In the genomic region with DNA sequence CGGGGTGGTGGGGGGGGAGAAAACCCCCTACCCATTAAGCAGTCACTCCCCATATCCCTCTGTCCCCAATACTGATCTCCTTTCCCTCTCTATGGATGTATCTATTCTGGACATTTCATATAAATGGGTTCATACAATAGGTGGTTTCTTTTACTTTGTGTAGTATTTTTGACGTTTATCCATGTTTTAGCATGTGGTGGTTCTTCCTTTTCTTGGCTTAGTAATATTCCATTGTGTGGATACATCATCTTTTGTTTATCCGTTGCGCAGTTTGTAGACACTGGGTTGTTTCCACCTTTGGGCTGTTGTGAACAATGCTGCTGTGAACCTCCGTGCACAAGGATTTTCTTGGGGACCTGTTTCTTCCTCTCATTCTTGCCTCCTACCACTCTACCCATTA, we compare ENCODE assay signal across 2 cellular contexts.
TF ChIP-seq lines count a peak whose summit lies in the region.

No MANE protein-coding gene starts in this region.

TF ChIP-seq in IMR-90, 13 proteins besides CTCF, POLR2A, EP300 and RAD21:
- no peak for TF ChIP-seq RCOR1 (IDR thresholded peaks at IDR 0.05; ENCODE audit: insufficient replicate concordance, low read length)
- TF ChIP-seq MAZ (IDR thresholded peaks at IDR 0.05; ENCODE audit: borderline replicate concordance, low read depth, low read length) = no peak
- no peak for TF ChIP-seq CHD1 (IDR thresholded peaks at IDR 0.05; ENCODE audit: low read depth, low read length)
- no peak for TF ChIP-seq USF2 (IDR thresholded peaks at IDR 0.05; ENCODE audit: low read depth, low read length)
- TF ChIP-seq BHLHE40 (IDR thresholded peaks at IDR 0.05; ENCODE audit: low read depth, low read length) = no peak
- no peak for TF ChIP-seq MAFK (IDR thresholded peaks at IDR 0.05; ENCODE audit: low read depth, low read length)
- TF ChIP-seq FOS (IDR thresholded peaks at IDR 0.05; ENCODE audit: low read depth, low read length) = no peak
- TF ChIP-seq SMC3 (IDR thresholded peaks at IDR 0.05; ENCODE audit: low read depth, low read length) = no peak

TF ChIP-seq in H1, 55 proteins besides CTCF, POLR2A, EP300 and RAD21:
- no peak for TF ChIP-seq PHF8 (conservative IDR thresholded peaks at IDR 0.05; ENCODE audit: low read depth, low read length)
- TF ChIP-seq KDM1A (IDR thresholded peaks at IDR 0.05; ENCODE audit: borderline replicate concordance, low read length) = peak; percentile 51; the same call in 1 of the 2 replicates
- no peak for TF ChIP-seq EGR1 (IDR thresholded peaks at IDR 0.05; ENCODE audit: borderline replicate concordance, low read depth, low read length)
- no peak for TF ChIP-seq POLR2AphosphoS5 (IDR thresholded peaks at IDR 0.05; ENCODE audit: low read depth, low read length)
